ENCODE assay signal across 8 cellular contexts in genomic region chr6:27478706-27479318, GRCh38. TPM values are rescaled to one million over a fixed set of nuclear protein-coding genes. Genes with fewer than 3 reads are reported as not detected.
DNase-seq lines count a peak whose midpoint lies in the region; ATAC-seq and TF ChIP-seq lines count a peak whose summit lies in the region.

No MANE protein-coding gene starts in this region.

- intact Hi-C loops in left cardiac atrium (cut with DNase I): loop anchor here (2.0 to 10.0 kb wide), 3 partner anchors 24 to 416 kb away; a partner anchor contains a TSS
- intact Hi-C loops in prostate gland (cut with DNase I): loop anchor here (2.0 to 10.0 kb wide), 4 partner anchors 302 to 1506 kb away; no protein-coding TSS in a partner anchor

- ATAC-seq in HG02678 (IDR thresholded peaks at IDR 0.05; ENCODE audit: unreplicated experiment): peak; percentile 62
- ATAC-seq in left cardiac atrium: peak; percentile 93 to 95

- no peaks in the 10 kb centered on the region for H3K4me1 ChIP-seq in prostate gland (replicated peaks)
- H3K4me1 ChIP-seq in urinary bladder (ENCODE audit: insufficient read depth): no peaks in the 10 kb centered on the region

- under 1% methylated on average over 28 of the region's 28 CpGs for WGBS in prostate gland
- WGBS in urinary bladder: under 1% methylated on average over 28 of the region's 28 CpGs

- no peak for TF ChIP-seq POLR2A in prostate gland (IDR thresholded peaks at IDR 0.05)

- H3K36me3 ChIP-seq in prostate gland (no peaks in the 10 kb centered on the region), urinary bladder (ENCODE audit: insufficient read depth) (no peaks in the 10 kb centered on the region)

- peak overlapping the region; percentile 41 to 61 for H3K4me3 ChIP-seq in prostate gland
- peak overlapping the region; percentile 66 for H3K4me3 ChIP-seq in urinary bladder (ENCODE audit: low read depth, low read length)

- no peak for TF ChIP-seq CTCF in GM10248 (IDR thresholded peaks at IDR 0.05; ENCODE audit: control extremely low read depth, extremely low read depth, low read depth, missing control alignments)
- peak in 1 of 4 experiments; percentile 7 for TF ChIP-seq CTCF in prostate gland (IDR thresholded peaks at IDR 0.05)

- H3K27me3 ChIP-seq in prostate gland (replicated peaks; ENCODE audit: insufficient read depth): no peaks in the 10 kb centered on the region

- CTCF ChIA-PET in GM10248 (lab: Yijun Ruan, JAX): interaction anchor here (0.8 to 1.2 kb wide), 4 partner anchors 166 to 352 kb away, joined by 3 read pairs; no protein-coding TSS in a partner anchor

- peak overlapping the region; percentile 96 for H3K27ac ChIP-seq in prostate gland
- peak overlapping the region; percentile 98 for H3K27ac ChIP-seq in urinary bladder (ENCODE audit: low read depth)

- POLR2A ChIA-PET in GM10248 (lab: Yijun Ruan, JAX): no interaction called here

- no peaks in the 10 kb centered on the region for H3K9me3 ChIP-seq in prostate gland

- DNase-seq in GM10248 (ENCODE audit: extremely low spot score) (peak; percentile 41), NCI-H1105 (lab: John Stamatoyannopoulos, UW) (peak; percentile 78), SW480 (ENCODE audit: low spot score) (peak; percentile 80), amniotic stem cell (lab: John Stamatoyannopoulos, UW) (peak; percentile 77), left cardiac atrium (peak; percentile 83), prostate gland (ENCODE audit: low spot score) (peak; percentile 90)

RNA-seq across cellular contexts. Expression of gene ZNF184, which starts 5.9 kb away (rescaled TPM):
- total RNA-seq in left cardiac atrium (1 to 10 TPM; 3.5 to 4.3 TPM), prostate gland (1 to 10 TPM; 6.2 to 8.2 TPM), urinary bladder (27.2 TPM)
- 3.1 TPM for polyA plus RNA-seq in urinary bladder

Comparison
In these comparisons a context has a peak if more than half of its experiments do, and no peak if none do; other contexts are left out.
1. Peak in every context shown above with its lines: DNase-seq, ATAC-seq, H3K4me3 ChIP-seq and H3K27ac ChIP-seq.